In the genomic region with DNA sequence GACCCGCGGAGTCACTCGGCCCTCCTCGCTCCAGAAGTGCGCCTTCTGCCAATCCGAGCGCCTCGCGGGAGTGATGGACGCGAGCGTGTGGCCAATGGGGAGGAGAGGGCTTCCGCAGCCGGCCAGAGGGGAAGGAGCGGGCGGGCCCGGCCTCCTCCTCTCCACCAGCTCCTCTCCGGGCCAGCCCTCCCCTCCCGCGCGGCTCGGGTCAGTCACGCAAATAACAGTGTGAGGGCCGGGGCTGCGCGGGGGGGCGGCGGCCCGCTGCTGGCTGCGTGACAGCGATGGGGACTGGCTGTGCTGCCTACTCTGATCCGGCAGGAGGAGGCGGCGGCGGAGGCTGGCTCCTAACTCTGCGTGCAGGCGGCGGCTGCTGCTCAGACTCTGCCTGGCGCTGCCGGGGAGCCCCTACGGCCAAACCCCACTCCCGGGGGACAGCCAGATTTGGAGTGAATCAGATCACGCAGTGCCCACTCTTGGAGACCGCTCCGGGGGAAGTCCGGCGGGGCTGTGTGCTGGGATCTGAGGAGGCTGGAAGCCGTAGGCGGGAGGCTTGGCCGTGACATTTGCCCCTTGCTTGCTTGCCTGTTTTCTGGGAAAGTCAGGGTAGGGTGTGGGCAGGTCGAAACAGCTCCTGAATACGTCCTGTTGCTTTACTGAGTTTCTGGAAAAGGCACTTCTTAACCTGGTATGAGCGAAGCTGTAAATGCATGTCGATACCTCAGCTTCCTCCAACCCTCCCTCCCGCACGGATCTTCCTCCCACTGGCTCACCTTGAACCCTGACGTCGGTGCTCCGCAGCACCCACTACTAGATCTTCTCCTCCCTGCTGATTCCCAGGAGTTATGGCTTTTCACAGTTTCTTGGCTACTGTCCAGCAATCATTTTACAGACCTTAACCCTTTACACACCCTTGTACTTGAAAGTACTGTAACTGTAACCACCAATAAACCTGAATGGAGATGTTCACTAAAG, we compare ENCODE assay signal across 1 cellular context.
TF ChIP-seq lines count a peak whose summit lies in the region.

No MANE protein-coding gene starts in this region.

TF ChIP-seq in K562, 482 proteins besides CTCF, POLR2A, EP300 and RAD21 (continued from another document):
- TF ChIP-seq, protein P1, sequence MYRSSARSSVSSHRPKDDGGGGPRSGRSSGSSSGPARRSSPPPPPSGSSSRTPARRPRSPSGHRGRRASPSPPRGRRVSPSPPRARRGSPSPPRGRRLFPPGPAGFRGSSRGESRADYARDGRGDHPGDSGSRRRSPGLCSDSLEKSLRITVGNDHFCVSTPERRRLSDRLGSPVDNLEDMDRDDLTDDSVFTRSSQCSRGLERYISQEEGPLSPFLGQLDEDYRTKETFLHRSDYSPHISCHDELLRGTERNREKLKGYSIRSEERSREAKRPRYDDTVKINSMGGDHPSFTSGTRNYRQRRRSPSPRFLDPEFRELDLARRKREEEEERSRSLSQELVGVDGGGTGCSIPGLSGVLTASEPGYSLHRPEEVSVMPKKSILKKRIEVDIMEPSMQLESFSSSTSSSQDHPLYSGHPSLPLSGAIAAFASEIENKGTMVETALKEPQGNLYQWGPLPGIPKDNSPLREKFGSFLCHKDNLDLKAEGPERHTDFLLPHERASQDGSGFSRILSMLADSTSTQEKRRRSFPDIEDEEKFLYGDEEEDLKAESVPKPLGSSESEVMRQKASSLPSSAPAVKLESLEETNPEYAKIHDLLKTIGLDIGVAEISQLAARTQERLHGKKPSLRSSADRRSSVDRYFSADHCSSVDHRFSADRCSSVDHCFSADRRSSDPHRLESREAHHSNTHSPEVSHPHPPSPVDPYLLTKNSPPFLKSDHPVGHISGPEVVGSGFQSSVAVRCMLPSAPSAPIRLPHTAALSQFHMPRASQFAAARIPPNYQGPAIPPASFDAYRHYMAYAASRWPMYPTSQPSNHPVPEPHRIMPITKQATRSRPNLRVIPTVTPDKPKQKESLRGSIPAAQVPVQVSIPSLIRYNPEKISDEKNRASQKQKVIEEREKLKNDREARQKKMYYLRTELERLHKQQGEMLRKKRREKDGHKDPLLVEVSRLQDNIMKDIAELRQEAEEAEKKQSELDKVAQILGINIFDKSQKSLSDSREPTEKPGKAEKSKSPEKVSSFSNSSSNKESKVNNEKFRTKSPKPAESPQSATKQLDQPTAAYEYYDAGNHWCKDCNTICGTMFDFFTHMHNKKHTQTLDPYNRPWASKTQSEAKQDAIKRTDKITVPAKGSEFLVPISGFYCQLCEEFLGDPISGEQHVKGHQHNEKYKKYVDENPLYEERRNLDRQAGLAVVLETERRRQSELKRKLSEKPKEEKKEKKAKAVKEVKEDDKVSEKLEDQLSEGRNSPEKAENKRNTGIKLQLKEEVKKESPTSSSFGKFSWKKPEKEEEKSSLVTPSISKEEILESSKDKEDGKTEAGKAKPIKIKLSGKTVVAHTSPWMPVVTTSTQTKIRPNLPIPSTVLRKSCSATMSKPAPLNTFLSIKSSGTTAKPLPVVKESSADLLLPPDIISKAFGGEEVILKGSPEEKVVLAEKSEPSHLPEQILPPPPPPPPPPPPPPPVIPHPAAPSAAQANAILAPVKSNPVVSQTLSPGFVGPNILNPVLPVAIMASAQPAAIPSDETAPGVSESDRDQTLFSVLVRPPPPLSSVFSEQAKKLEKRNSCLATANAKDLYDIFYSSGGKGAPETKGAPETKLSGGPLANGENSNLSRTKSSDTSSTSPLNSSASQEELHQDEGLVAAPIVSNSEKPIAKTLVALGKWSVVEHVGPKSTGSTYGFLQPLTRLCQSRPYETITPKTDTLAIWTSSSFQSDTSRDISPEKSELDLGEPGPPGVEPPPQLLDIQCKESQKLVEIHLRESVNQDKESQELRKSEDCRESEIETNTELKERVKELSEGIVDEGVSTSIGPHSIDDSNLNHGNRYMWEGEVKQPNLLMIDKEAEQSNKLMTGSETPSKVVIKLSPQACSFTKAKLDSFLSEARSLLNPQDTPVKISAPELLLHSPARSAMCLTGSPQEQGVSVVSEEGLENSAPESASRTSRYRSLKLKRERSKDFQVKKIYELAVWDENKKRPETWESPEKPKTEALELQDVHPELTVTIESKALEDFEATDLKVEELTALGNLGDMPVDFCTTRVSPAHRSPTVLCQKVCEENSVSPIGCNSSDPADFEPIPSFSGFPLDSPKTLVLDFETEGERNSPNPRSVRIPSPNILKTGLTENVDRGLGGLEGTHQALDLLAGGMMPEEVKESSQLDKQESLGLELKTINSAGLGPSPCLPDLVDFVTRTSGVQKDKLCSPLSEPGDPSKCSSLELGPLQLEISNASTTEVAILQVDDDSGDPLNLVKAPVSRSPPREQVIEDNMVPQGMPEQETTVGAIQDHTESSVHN (IDR thresholded peaks at IDR 0.05; ENCODE audit: borderline replicate concordance in 1 of 2, low read depth in 1 of 2): no peak
- no peak for TF ChIP-seq DLX4 (CRISPR knock-in tag; IDR thresholded peaks at IDR 0.05)
- no peak for TF ChIP-seq OTX1 (CRISPR knock-in tag; IDR thresholded peaks at IDR 0.05)
- TF ChIP-seq TBP (optimal IDR thresholded peaks at IDR 0.05; ENCODE audit: low read depth, low read length): peak; percentile 50
- TF ChIP-seq, protein P2, sequence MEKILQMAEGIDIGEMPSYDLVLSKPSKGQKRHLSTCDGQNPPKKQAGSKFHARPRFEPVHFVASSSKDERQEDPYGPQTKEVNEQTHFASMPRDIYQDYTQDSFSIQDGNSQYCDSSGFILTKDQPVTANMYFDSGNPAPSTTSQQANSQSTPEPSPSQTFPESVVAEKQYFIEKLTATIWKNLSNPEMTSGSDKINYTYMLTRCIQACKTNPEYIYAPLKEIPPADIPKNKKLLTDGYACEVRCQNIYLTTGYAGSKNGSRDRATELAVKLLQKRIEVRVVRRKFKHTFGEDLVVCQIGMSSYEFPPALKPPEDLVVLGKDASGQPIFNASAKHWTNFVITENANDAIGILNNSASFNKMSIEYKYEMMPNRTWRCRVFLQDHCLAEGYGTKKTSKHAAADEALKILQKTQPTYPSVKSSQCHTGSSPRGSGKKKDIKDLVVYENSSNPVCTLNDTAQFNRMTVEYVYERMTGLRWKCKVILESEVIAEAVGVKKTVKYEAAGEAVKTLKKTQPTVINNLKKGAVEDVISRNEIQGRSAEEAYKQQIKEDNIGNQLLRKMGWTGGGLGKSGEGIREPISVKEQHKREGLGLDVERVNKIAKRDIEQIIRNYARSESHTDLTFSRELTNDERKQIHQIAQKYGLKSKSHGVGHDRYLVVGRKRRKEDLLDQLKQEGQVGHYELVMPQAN (IDR thresholded peaks at IDR 0.05; ENCODE audit: borderline replicate concordance): 0 out of 2 replicates have a peak, but pooled peaks have one; percentile 24
- TF ChIP-seq ZNF253 (CRISPR knock-in tag; conservative IDR thresholded peaks at IDR 0.05): no peak
- TF ChIP-seq CTCFL (IDR thresholded peaks at IDR 0.05; ENCODE audit: borderline replicate concordance, insufficient read depth, low read depth, low read length, poor library complexity, severe bottlenecking): peak; percentile 28
- TF ChIP-seq CHD1 (IDR thresholded peaks at IDR 0.05; ENCODE audit: low read length): peak; percentile 70
- no peak for TF ChIP-seq MCM7 (IDR thresholded peaks at IDR 0.05)
- peak; percentile 40 for TF ChIP-seq TAF1 (IDR thresholded peaks at IDR 0.05; ENCODE audit: control insufficient read depth, extremely low read depth, insufficient read depth, low read length, severe bottlenecking)
- peak; percentile 28; the same call in 1 of the 2 replicates for TF ChIP-seq PBX2 (CRISPR knock-in tag; IDR thresholded peaks at IDR 0.05; ENCODE audit: low read depth)
- peak; percentile 95 for TF ChIP-seq PBX2 (tag; conservative IDR thresholded peaks at IDR 0.05; ENCODE audit: low read depth)
- 0 out of 2 replicates have a peak, but pooled peaks have one; percentile 84 for TF ChIP-seq REST (CRISPR knock-in tag; IDR thresholded peaks at IDR 0.05; ENCODE audit: low read depth)
- TF ChIP-seq SMC3 (conservative IDR thresholded peaks at IDR 0.05; ENCODE audit: insufficient read depth, low read depth, low read length): peak; percentile 4; the same call in 1 of the 2 replicates
- TF ChIP-seq ZBTB17 (CRISPR knock-in tag; IDR thresholded peaks at IDR 0.05): peak; percentile 48
- TF ChIP-seq ETS1 (conservative IDR thresholded peaks at IDR 0.05; ENCODE audit: control insufficient read depth, low read depth, low read length): peak; percentile 82
- peak; percentile 89; the same call in 1 of the 2 replicates for TF ChIP-seq PHF21A (IDR thresholded peaks at IDR 0.05; ENCODE audit: borderline replicate concordance, low read depth)
- TF ChIP-seq, protein P3, sequence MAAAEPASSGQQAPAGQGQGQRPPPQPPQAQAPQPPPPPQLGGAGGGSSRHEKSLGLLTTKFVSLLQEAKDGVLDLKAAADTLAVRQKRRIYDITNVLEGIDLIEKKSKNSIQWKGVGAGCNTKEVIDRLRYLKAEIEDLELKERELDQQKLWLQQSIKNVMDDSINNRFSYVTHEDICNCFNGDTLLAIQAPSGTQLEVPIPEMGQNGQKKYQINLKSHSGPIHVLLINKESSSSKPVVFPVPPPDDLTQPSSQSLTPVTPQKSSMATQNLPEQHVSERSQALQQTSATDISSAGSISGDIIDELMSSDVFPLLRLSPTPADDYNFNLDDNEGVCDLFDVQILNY (CRISPR knock-in tag; IDR thresholded peaks at IDR 0.05): no peak
- TF ChIP-seq MYBL2 (IDR thresholded peaks at IDR 0.05; ENCODE audit: low read depth): no peak
- TF ChIP-seq MYBL2 (CRISPR knock-in tag; IDR thresholded peaks at IDR 0.05; ENCODE audit: borderline replicate concordance): no peak
TF ChIP-seq in K562: peak in this region for 156.
